Comparison of ENCODE assay signal across 8 cellular contexts in genomic region chr3:186570096-186570940, GRCh38. TPM values are rescaled to one million over a fixed set of nuclear protein-coding genes. Genes with fewer than 3 reads are reported as not detected.
DNase-seq lines count a peak whose midpoint lies in the region; ATAC-seq and TF ChIP-seq lines count a peak whose summit lies in the region.

TSS of gene DNAJB11 (plus strand) at chr3:186570720. CDS start at chr3:186570898, 178 bp downstream.

- peaks cover 32% of the 10 kb centered on the region for H3K4me1 Mint-ChIP-seq in neural progenitor cell

- H2AFZ ChIP-seq in neural progenitor cell (replicated peaks): peak within 1 kb of the TSS; percentile 74

- no peaks in the 10 kb centered on the region for H3K27me3 ChIP-seq in foreskin keratinocyte
- no peaks in the 10 kb centered on the region for H3K27me3 ChIP-seq in neural progenitor cell

- CTCF ChIA-PET in HEK293T (lab: Yijun Ruan, JAX): no interaction called here

- no peaks in the 10 kb centered on the region for H3K36me3 Mint-ChIP-seq in neural progenitor cell

- H3K79me2 ChIP-seq in neural progenitor cell (ENCODE audit: low read depth): peaks cover 54% of the 10 kb centered on the region

- no peaks in the 10 kb centered on the region for H3K9me3 Mint-ChIP-seq in neural progenitor cell

- H3K4me1 ChIP-seq in foreskin keratinocyte (no peaks in the 10 kb centered on the region), neural progenitor cell (peaks cover 6% of the 10 kb centered on the region)

- peaks cover 6% of the 10 kb centered on the region for H3K27me3 Mint-ChIP-seq in neural progenitor cell (ENCODE audit: insufficient read depth, low read depth)

- peak within 1 kb of the TSS; percentile 94 for H3K9ac ChIP-seq in neural progenitor cell

- H3K27ac Mint-ChIP-seq in neural progenitor cell: peak within 1 kb of the TSS; percentile 91

- TF ChIP-seq CTCF in foreskin keratinocyte (conservative IDR thresholded peaks at IDR 0.05) (no peak), neural progenitor cell (IDR thresholded peaks at IDR 0.05) (no peak)

- H3K4me3 Mint-ChIP-seq in neural progenitor cell: peak within 1 kb of the TSS; percentile 97

- DNase-seq in GF-D8 (lab: John Stamatoyannopoulos, UW) (peak; percentile 99), HEK293T (ENCODE audit: extremely low spot score) (peak; percentile 82), MV-4-11 (lab: John Stamatoyannopoulos, UW) (peak; percentile 100), SK-MEL-5 (ENCODE audit: low read depth, low spot score) (peak; percentile 100), foreskin keratinocyte (peak; percentile 99 to 100), neural progenitor cell (ENCODE audit: low spot score) (peak; percentile 99), stromal cell of bone marrow (ENCODE audit: low read depth) (peak; percentile 100)
- peak; percentile 98 for DNase-seq in activated naive CD4-positive, alpha-beta T cell treated with Interleukin-2 at 50 U/mL for 16 hours

- peak within 1 kb of the TSS; percentile 90 for H3K27ac ChIP-seq in foreskin keratinocyte
- H3K27ac ChIP-seq in neural progenitor cell: peak within 1 kb of the TSS; percentile 82

- H3K36me3 ChIP-seq in neural progenitor cell: peaks cover 7% of the 10 kb centered on the region

- H3K9me3 ChIP-seq in neural progenitor cell (ENCODE audit: low read depth): no peaks in the 10 kb centered on the region

- ATAC-seq in foreskin keratinocyte: peak; percentile 88

- POLR2A ChIA-PET in HEK293T (lab: Yijun Ruan, JAX): interaction anchor here (0.7 to 1.0 kb wide), 5 partner anchors 8 to 626 kb away, joined by 3 to 5 read pairs (median 3); partner anchors contain the start of gene EIF4A2

- H3F3A ChIP-seq in neural progenitor cell (ENCODE audit: low read depth): peaks cover 14% of the 10 kb centered on the region

- peak within 1 kb of the TSS; percentile 88 for H3K4me2 ChIP-seq in neural progenitor cell

- in situ Hi-C loops in SK-MEL-5 (cut with HindIII; ENCODE audit: low pct_unique_long_range_greater_than_20kb, low sequenced_read_pairs): no loop called here

- no peaks in the 10 kb centered on the region for H4K20me1 ChIP-seq in neural progenitor cell (ENCODE audit: low read depth)

- H3K4me3 ChIP-seq in neural progenitor cell: peak within 1 kb of the TSS; percentile 78

TF ChIP-seq in HEK293T, 16 proteins besides CTCF, POLR2A, EP300 and RAD21:
- TF ChIP-seq PKNOX1 (IDR thresholded peaks at IDR 0.05) (no peak), BHLHE40 (IDR thresholded peaks at IDR 0.05; ENCODE audit: borderline replicate concordance) (no peak), CTBP1 (IDR thresholded peaks at IDR 0.05; ENCODE audit: borderline replicate concordance) (no peak), HDGF (IDR thresholded peaks at IDR 0.05; ENCODE audit: borderline replicate concordance) (no peak), FOXM1 (IDR thresholded peaks at IDR 0.05; ENCODE audit: borderline replicate concordance) (no peak), SP1 (IDR thresholded peaks at IDR 0.05) (no peak), SUZ12 (IDR thresholded peaks at IDR 0.05) (no peak), LEF1 (IDR thresholded peaks at IDR 0.05; ENCODE audit: borderline replicate concordance) (no peak), TARDBP (IDR thresholded peaks at IDR 0.05) (no peak), L3MBTL2 (conservative IDR thresholded peaks at IDR 0.05) (no peak; the same call in 1 of the 2 replicates)
TF ChIP-seq in HEK293T: peak in this region for 0.

RNA-seq across cellular contexts. Expression of gene DNAJB11, which starts in this region (rescaled TPM):
- total RNA-seq in SK-MEL-5 (2014; rRNA removed; shearing (Covaris generic)): 153 and 164 TPM in 2 replicates
- 138 and 152 TPM in 2 replicates for polyA plus RNA-seq in SK-MEL-5 (2015; cell fraction: cytosol; rRNA removed)
- 141 and 145 TPM in 2 replicates for polyA plus RNA-seq in SK-MEL-5 (2015; cell fraction: nucleus; rRNA removed)
- total RNA-seq in foreskin keratinocyte (80.8 and 83.7 TPM in 2 replicates), neural progenitor cell (ENCODE audit: low replicate concordance) (52.7 and 73.0 TPM in 2 replicates)
- polyA plus RNA-seq in foreskin keratinocyte: 71.6 and 79.9 TPM in 2 replicates

Comparison
In these comparisons a context has a peak if more than half of its experiments do, and no peak if none do; other contexts are left out.
1. Peak in every context shown above with its lines: DNase-seq, ATAC-seq, H3K4me3 ChIP-seq and H3K27ac ChIP-seq.